1 cellular context compared by ENCODE assay signal in genomic region chr20:17749979-17750721, GRCh38.
TF ChIP-seq lines count a peak whose summit lies in the region.

No MANE protein-coding gene starts in this region.

TF ChIP-seq in HepG2, 621 proteins besides CTCF, POLR2A, EP300 and RAD21 (continued from another document and continues in another):
- TF ChIP-seq IKZF5 (CRISPR knock-in tag; IDR thresholded peaks at IDR 0.05) (peak; percentile 52; the same call in 1 of the 2 replicates), PBX2 (CRISPR knock-in tag; IDR thresholded peaks at IDR 0.05) (no peak), ZNF407 (CRISPR knock-in tag; IDR thresholded peaks at IDR 0.05; ENCODE audit: not compliant biosample characterization) (peak; percentile 84), TOE1 (CRISPR knock-in tag; IDR thresholded peaks at IDR 0.05) (no peak), ZNF780A (CRISPR knock-in tag; IDR thresholded peaks at IDR 0.05) (no peak), CHCHD3 (CRISPR knock-in tag; IDR thresholded peaks at IDR 0.05) (no peak), HDAC6 (IDR thresholded peaks at IDR 0.05; ENCODE audit: low read depth, low read length) (no peak), ZNF816 (CRISPR knock-in tag; IDR thresholded peaks at IDR 0.05; ENCODE audit: borderline replicate concordance) (no peak), ZFP41 (CRISPR knock-in tag; IDR thresholded peaks at IDR 0.05; ENCODE audit: borderline replicate concordance) (no peak), ZNF83 (CRISPR knock-in tag; IDR thresholded peaks at IDR 0.05; ENCODE audit: borderline replicate concordance) (0 out of 2 replicates have a peak, but pooled peaks have one; percentile 79), KDM6A (CRISPR knock-in tag; IDR thresholded peaks at IDR 0.05; ENCODE audit: low read depth) (no peak), TSC22D2 (CRISPR knock-in tag; IDR thresholded peaks at IDR 0.05; ENCODE audit: borderline replicate concordance) (no peak), IRX3 (CRISPR knock-in tag; IDR thresholded peaks at IDR 0.05; ENCODE audit: borderline replicate concordance, low read depth) (no peak), HNRNPH1 (optimal IDR thresholded peaks at IDR 0.05; ENCODE audit: low read depth, low read length) (no peak), NR0B2 (CRISPR knock-in tag; IDR thresholded peaks at IDR 0.05) (no peak), SPEN (CRISPR knock-in tag; IDR thresholded peaks at IDR 0.05; ENCODE audit: low read depth) (peak; percentile 62), ZNF790 (CRISPR knock-in tag; IDR thresholded peaks at IDR 0.05; ENCODE audit: borderline replicate concordance) (no peak), TBL1XR1 (IDR thresholded peaks at IDR 0.05; ENCODE audit: borderline replicate concordance, low read length, partially characterized antibody) (no peak), RARG (CRISPR knock-in tag; IDR thresholded peaks at IDR 0.05; ENCODE audit: low read depth) (no peak), SNRNP70 (IDR thresholded peaks at IDR 0.05; ENCODE audit: low read depth, low read length) (no peak), CHD2 (IDR thresholded peaks at IDR 0.05; ENCODE audit: low read depth, low read length) (no peak), ZNF260 (CRISPR knock-in tag; IDR thresholded peaks at IDR 0.05; ENCODE audit: borderline replicate concordance, low read depth) (no peak), KDM2A (CRISPR knock-in tag; IDR thresholded peaks at IDR 0.05; ENCODE audit: borderline replicate concordance, low read depth) (peak; percentile 56; the same call in 1 of the 2 replicates), SOX13 (IDR thresholded peaks at IDR 0.05) (no peak), SOX13 (CRISPR knock-in tag; conservative IDR thresholded peaks at IDR 0.05 in 1 of 2, IDR thresholded peaks at IDR 0.05 in 1 of 2) (peak in 1 of 2 experiments; percentile 47; a peak in 1 of 4 replicates), U2AF1 (optimal IDR thresholded peaks at IDR 0.05; ENCODE audit: low read depth, low read length) (peak; percentile 71), SATB2 (CRISPR knock-in tag; IDR thresholded peaks at IDR 0.05) (no peak), ZC3H13 (CRISPR knock-in tag; IDR thresholded peaks at IDR 0.05) (no peak), SRSF9 (IDR thresholded peaks at IDR 0.05; ENCODE audit: borderline replicate concordance, insufficient read depth, low read depth, low read length, poor library complexity, severe bottlenecking) (no peak), ZNF510 (CRISPR knock-in tag; IDR thresholded peaks at IDR 0.05; ENCODE audit: low read depth) (no peak), ZBTB26 (CRISPR knock-in tag; IDR thresholded peaks at IDR 0.05; ENCODE audit: borderline replicate concordance) (peak; percentile 62; the same call in 1 of the 2 replicates), ZBTB39 (CRISPR knock-in tag; IDR thresholded peaks at IDR 0.05) (no peak), ZNF343 (CRISPR knock-in tag; IDR thresholded peaks at IDR 0.05) (0 out of 2 replicates have a peak, but pooled peaks have one; percentile 35), LBX2 (CRISPR knock-in tag; IDR thresholded peaks at IDR 0.05; ENCODE audit: borderline replicate concordance) (no peak), AHDC1 (CRISPR knock-in tag; IDR thresholded peaks at IDR 0.05; ENCODE audit: borderline replicate concordance) (no peak), ARNT2 (CRISPR knock-in tag; IDR thresholded peaks at IDR 0.05; ENCODE audit: low read depth) (no peak), DR1 (CRISPR knock-in tag; IDR thresholded peaks at IDR 0.05) (no peak), ZNF547 (CRISPR knock-in tag; IDR thresholded peaks at IDR 0.05) (no peak)
